ENCODE assay signal across 1 cellular context in the genomic region with DNA sequence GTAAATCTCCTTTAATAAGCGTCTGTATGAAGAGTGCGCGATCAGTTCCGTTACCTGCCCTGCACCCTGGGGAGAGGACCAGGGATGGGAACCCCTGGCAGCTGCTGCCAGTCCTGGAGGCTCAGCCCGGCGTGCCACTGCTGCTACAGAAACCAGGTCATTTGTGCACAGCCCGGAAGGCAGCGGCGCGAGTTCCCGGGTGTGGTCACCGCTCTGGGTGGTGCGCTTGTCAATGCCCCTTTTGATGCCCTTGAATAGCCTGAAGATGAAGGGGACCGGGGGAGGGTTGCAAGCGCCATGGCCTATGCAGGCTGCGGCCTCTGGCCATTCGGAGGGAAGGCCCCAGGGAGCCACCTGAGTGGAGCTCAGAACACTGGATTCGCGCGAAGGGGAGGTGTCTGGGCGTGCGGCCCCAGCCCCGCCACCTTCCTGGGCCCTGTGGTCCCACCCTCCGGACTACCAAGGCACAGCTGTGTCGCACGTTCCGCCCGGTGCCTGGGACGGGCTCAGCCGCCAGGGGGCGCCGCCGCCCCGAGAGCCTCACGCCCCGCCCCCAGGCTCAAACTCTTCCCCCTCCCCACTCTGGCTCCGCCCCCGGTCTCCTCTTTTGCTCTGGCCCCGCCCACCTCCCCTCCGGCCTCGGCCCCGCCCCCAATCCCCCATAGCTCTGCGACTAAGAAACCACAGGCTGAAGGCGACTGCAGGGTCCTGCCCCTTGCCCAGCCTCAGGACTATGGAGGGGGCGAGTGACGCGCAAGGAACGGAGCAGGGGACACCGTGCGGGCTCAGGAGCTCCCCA.
TF ChIP-seq lines count a peak whose summit lies in the region.

No MANE protein-coding gene starts in this region.

TF ChIP-seq in A549, 52 proteins besides CTCF, POLR2A, EP300 and RAD21 (continued from another document):
- TF ChIP-seq, protein P1, sequence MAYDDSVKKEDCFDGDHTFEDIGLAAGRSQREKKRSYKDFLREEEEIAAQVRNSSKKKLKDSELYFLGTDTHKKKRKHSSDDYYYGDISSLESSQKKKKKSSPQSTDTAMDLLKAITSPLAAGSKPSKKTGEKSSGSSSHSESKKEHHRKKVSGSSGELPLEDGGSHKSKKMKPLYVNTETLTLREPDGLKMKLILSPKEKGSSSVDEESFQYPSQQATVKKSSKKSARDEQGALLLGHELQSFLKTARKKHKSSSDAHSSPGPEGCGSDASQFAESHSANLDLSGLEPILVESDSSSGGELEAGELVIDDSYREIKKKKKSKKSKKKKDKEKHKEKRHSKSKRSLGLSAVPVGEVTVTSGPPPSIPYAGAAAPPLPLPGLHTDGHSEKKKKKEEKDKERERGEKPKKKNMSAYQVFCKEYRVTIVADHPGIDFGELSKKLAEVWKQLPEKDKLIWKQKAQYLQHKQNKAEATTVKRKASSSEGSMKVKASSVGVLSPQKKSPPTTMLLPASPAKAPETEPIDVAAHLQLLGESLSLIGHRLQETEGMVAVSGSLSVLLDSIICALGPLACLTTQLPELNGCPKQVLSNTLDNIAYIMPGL (CRISPR knock-in tag; IDR thresholded peaks at IDR 0.05; ENCODE audit: borderline replicate concordance), result no peak
